ENCODE assay signal across 2 cellular contexts in the genomic region with DNA sequence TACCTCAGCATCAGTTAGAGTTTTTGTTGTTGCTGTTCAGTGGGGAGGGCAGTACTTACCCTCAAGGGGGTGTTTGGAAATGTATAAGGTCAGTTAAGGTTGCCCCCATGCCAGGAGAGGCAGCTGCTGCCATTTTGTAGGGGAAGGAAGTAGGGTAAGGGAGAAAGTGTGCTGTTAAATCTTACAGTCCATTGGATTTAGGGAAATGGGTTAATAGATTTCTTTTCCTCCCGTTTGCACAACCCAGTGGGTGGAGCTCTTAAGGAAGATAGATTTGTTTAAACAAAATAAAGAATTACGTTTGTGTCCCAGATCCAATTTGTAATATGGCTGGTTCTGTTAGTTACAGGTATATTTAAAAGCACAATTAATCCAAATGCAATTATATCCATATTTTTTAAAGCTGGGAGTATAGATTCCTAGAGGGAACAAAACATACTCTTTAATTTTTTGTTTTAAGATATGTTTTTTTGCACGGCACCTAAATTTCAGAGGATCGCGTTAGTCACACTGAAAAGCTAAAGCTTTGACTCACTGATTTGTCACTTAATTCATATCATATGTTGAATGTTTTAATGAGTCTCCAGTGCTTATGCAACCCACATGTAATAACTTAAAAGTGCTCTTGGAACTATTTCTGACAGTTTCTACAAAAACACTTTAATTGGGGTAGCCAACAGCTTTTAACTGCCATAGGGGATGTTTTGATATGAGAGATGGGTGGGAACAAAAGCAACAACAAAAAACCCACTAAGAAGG.
TF ChIP-seq lines count a peak whose summit lies in the region.

No MANE protein-coding gene starts in this region.

TF ChIP-seq in GM23338, 12 proteins besides CTCF, POLR2A, EP300 and RAD21:
- TF ChIP-seq JUNB (IDR thresholded peaks at IDR 0.05; ENCODE audit: unreplicated experiment) (no peak), CREB1 (CRISPR knock-in tag; IDR thresholded peaks at IDR 0.05; ENCODE audit: low read depth) (no peak), ZNF331 (CRISPR knock-in tag; IDR thresholded peaks at IDR 0.05; ENCODE audit: low read depth) (no peak), POLR2AphosphoS5 (IDR thresholded peaks at IDR 0.05; ENCODE audit: low read depth) (no peak), EZH2phosphoT487 (IDR thresholded peaks at IDR 0.05; ENCODE audit: unreplicated experiment) (no peak), ZNF114 (CRISPR knock-in tag; IDR thresholded peaks at IDR 0.05) (no peak), NANOG (IDR thresholded peaks at IDR 0.05; ENCODE audit: borderline replicate concordance) (no peak), STAT1 (IDR thresholded peaks at IDR 0.05; ENCODE audit: unreplicated experiment) (no peak), EZH2 (IDR thresholded peaks at IDR 0.05; ENCODE audit: low read depth, unreplicated experiment) (no peak)
- TF ChIP-seq, protein P1, sequence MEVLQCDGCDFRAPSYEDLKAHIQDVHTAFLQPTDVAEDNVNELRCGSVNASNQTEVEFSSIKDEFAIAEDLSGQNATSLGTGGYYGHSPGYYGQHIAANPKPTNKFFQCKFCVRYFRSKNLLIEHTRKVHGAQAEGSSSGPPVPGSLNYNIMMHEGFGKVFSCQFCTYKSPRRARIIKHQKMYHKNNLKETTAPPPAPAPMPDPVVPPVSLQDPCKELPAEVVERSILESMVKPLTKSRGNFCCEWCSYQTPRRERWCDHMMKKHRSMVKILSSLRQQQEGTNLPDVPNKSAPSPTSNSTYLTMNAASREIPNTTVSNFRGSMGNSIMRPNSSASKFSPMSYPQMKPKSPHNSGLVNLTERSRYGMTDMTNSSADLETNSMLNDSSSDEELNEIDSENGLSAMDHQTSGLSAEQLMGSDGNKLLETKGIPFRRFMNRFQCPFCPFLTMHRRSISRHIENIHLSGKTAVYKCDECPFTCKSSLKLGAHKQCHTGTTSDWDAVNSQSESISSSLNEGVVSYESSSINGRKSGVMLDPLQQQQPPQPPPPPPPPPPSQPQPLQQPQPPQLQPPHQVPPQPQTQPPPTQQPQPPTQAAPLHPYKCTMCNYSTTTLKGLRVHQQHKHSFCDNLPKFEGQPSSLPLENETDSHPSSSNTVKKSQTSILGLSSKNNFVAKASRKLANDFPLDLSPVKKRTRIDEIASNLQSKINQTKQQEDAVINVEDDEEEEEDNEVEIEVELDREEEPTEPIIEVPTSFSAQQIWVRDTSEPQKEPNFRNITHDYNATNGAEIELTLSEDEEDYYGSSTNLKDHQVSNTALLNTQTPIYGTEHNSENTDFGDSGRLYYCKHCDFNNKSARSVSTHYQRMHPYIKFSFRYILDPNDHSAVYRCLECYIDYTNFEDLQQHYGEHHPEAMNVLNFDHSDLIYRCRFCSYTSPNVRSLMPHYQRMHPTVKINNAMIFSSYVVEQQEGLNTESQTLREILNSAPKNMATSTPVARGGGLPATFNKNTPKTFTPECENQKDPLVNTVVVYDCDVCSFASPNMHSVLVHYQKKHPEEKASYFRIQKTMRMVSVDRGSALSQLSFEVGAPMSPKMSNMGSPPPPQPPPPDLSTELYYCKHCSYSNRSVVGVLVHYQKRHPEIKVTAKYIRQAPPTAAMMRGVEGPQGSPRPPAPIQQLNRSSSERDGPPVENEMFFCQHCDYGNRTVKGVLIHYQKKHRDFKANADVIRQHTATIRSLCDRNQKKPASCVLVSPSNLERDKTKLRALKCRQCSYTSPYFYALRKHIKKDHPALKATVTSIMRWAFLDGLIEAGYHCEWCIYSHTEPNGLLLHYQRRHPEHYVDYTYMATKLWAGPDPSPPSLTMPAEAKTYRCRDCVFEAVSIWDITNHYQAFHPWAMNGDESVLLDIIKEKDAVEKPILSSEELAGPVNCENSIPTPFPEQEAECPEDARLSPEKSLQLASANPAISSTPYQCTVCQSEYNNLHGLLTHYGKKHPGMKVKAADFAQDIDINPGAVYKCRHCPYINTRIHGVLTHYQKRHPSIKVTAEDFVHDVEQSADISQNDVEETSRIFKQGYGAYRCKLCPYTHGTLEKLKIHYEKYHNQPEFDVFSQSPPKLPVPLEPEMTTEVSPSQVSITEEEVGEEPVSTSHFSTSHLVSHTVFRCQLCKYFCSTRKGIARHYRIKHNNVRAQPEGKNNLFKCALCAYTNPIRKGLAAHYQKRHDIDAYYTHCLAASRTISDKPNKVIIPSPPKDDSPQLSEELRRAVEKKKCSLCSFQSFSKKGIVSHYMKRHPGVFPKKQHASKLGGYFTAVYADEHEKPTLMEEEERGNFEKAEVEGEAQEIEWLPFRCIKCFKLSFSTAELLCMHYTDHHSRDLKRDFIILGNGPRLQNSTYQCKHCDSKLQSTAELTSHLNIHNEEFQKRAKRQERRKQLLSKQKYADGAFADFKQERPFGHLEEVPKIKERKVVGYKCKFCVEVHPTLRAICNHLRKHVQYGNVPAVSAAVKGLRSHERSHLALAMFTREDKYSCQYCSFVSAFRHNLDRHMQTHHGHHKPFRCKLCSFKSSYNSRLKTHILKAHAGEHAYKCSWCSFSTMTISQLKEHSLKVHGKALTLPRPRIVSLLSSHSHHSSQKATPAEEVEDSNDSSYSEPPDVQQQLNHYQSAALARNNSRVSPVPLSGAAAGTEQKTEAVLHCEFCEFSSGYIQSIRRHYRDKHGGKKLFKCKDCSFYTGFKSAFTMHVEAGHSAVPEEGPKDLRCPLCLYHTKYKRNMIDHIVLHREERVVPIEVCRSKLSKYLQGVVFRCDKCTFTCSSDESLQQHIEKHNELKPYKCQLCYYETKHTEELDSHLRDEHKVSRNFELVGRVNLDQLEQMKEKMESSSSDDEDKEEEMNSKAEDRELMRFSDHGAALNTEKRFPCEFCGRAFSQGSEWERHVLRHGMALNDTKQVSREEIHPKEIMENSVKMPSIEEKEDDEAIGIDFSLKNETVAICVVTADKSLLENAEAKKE (CRISPR knock-in tag; IDR thresholded peaks at IDR 0.05) = no peak
- TF ChIP-seq, protein P2, sequence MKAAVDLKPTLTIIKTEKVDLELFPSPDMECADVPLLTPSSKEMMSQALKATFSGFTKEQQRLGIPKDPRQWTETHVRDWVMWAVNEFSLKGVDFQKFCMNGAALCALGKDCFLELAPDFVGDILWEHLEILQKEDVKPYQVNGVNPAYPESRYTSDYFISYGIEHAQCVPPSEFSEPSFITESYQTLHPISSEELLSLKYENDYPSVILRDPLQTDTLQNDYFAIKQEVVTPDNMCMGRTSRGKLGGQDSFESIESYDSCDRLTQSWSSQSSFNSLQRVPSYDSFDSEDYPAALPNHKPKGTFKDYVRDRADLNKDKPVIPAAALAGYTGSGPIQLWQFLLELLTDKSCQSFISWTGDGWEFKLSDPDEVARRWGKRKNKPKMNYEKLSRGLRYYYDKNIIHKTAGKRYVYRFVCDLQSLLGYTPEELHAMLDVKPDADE (IDR thresholded peaks at IDR 0.05) = no peak

TF ChIP-seq in SK-N-SH, 30 proteins besides CTCF, POLR2A, EP300 and RAD21:
- TF ChIP-seq PBX3 (IDR thresholded peaks at IDR 0.05) = peak; percentile 45; the same call in 1 of the 2 replicates
- no peak for TF ChIP-seq NRF1 (IDR thresholded peaks at IDR 0.05; ENCODE audit: low read depth, low read length)
- TF ChIP-seq FOSL2 (IDR thresholded peaks at IDR 0.05; ENCODE audit: borderline replicate concordance, low read depth) = peak; percentile 85; the same call in 1 of the 2 replicates
- TF ChIP-seq FOXM1 (IDR thresholded peaks at IDR 0.05; ENCODE audit: low read depth) = 0 out of 2 replicates have a peak, but pooled peaks have one; percentile 33
- TF ChIP-seq, protein P3, sequence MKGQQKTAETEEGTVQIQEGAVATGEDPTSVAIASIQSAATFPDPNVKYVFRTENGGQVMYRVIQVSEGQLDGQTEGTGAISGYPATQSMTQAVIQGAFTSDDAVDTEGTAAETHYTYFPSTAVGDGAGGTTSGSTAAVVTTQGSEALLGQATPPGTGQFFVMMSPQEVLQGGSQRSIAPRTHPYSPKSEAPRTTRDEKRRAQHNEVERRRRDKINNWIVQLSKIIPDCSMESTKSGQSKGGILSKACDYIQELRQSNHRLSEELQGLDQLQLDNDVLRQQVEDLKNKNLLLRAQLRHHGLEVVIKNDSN (IDR thresholded peaks at IDR 0.05; ENCODE audit: borderline replicate concordance, low read depth) = no peak
- no peak for TF ChIP-seq ELF1 (IDR thresholded peaks at IDR 0.05)
- no peak for TF ChIP-seq SIN3A (IDR thresholded peaks at IDR 0.05; ENCODE audit: borderline replicate concordance, low read depth, low read length)
- TF ChIP-seq NFIC (IDR thresholded peaks at IDR 0.05; ENCODE audit: borderline replicate concordance) = peak; percentile 72
- peak; percentile 73 for TF ChIP-seq JUND (IDR thresholded peaks at IDR 0.05)
- peak; percentile 56; the same call in 1 of the 2 replicates for TF ChIP-seq TEAD4 (IDR thresholded peaks at IDR 0.05; ENCODE audit: borderline replicate concordance, insufficient read depth)
- peak; percentile 92 for TF ChIP-seq TCF12 (IDR thresholded peaks at IDR 0.05)
- no peak for TF ChIP-seq TAF1 (IDR thresholded peaks at IDR 0.05; ENCODE audit: borderline replicate concordance, low read depth, low read length)
- TF ChIP-seq, protein P4, sequence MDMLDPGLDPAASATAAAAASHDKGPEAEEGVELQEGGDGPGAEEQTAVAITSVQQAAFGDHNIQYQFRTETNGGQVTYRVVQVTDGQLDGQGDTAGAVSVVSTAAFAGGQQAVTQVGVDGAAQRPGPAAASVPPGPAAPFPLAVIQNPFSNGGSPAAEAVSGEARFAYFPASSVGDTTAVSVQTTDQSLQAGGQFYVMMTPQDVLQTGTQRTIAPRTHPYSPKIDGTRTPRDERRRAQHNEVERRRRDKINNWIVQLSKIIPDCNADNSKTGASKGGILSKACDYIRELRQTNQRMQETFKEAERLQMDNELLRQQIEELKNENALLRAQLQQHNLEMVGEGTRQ (IDR thresholded peaks at IDR 0.05; ENCODE audit: borderline replicate concordance, low read depth, low read length) = no peak
- no peak for TF ChIP-seq ZBTB33 (IDR thresholded peaks at IDR 0.05; ENCODE audit: borderline replicate concordance, low read depth)
